ENCODE assay signal across 1 cellular context in the genomic region with DNA sequence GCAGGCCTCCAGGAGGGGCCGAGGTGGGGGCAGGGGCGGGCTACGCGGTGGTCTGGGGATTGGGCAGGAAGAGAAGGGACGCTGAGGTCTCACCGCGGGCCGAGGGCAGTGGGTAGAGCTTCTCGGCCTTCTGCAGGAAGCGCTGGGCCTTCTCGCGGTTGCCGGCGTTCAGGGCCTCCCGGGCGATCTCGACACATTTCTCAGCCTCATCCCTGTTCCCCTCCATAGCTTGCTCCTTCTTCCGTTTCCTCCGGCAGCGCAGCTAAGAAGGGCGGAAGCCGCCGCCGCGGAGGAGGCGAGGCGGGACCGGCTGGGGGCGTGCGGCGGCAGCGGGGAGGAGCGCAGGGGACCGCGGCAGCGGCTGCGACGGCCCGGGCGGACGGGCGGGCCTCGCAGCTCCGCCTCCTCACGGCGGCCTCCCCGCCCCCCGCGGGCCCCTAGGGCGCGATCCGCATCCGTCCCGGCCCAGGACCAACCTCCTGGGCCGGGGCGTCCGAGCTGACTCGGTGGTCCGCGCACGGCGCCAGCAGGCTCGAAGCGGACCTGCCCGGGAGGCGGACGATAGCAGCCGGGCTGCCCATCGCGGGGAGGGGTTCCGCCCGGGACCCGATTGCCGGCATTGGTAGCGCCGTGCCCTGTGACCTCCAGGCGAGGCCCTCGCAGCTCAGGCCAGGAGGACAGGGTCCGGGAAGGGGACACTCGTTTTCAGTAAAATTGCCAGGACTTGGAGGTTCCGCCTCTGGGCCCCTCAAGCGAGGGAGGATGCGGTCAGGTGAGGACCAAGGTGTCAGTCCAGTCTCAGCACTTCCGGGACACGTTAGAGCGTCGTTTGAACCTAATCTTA.
TF ChIP-seq lines count a peak whose summit lies in the region.

A gene (minus strand): TSS at position 273 of the 844 bp plus-strand sequence. CDS start 47 bp downstream, at position 226.

TF ChIP-seq in K562, 482 proteins besides CTCF, POLR2A, EP300 and RAD21 (continued from another document and continues in another):
- TF ChIP-seq, protein P1, sequence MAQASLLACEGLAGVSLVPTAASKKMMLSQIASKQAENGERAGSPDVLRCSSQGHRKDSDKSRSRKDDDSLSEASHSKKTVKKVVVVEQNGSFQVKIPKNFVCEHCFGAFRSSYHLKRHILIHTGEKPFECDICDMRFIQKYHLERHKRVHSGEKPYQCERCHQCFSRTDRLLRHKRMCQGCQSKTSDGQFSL (CRISPR knock-in tag; IDR thresholded peaks at IDR 0.05) = no peak; the same call in 1 of the 2 replicates
- TF ChIP-seq, protein P1 (tag; IDR thresholded peaks at IDR 0.05) = no peak
- TF ChIP-seq CAMTA2 (CRISPR knock-in tag; conservative IDR thresholded peaks at IDR 0.05) (peak; percentile 90), PTTG1 (tag; IDR thresholded peaks at IDR 0.05; ENCODE audit: low read depth) (no peak), HMG20B (CRISPR knock-in tag; IDR thresholded peaks at IDR 0.05) (no peak), NCOA1 (IDR thresholded peaks at IDR 0.05; ENCODE audit: low read depth) (no peak), GABPA (tag; conservative IDR thresholded peaks at IDR 0.05; ENCODE audit: low read depth) (peak; percentile 92), TCF7L2 (IDR thresholded peaks at IDR 0.05; ENCODE audit: low read depth, low read length) (no peak), SMARCA5 (IDR thresholded peaks at IDR 0.05) (no peak), PHTF2 (CRISPR knock-in tag; IDR thresholded peaks at IDR 0.05) (no peak), HDAC1 (IDR thresholded peaks at IDR 0.05) (no peak), RFX1 (IDR thresholded peaks at IDR 0.05) (no peak), ZNF717 (CRISPR knock-in tag; IDR thresholded peaks at IDR 0.05) (peak; percentile 93), MBD2 (IDR thresholded peaks at IDR 0.05; ENCODE audit: borderline replicate concordance, low read depth) (no peak), PHF21A (IDR thresholded peaks at IDR 0.05; ENCODE audit: borderline replicate concordance, low read depth) (no peak), ZNF23 (CRISPR knock-in tag; IDR thresholded peaks at IDR 0.05) (0 out of 2 replicates have a peak, but pooled peaks have one; percentile 51), MCM3 (IDR thresholded peaks at IDR 0.05) (no peak), BMI1 (IDR thresholded peaks at IDR 0.05; ENCODE audit: low read length) (no peak), CBX8 (IDR thresholded peaks at IDR 0.05; ENCODE audit: borderline replicate concordance, extremely low read depth, low read depth, low read length, poor library complexity, severe bottlenecking) (no peak), ELF4 (CRISPR knock-in tag; IDR thresholded peaks at IDR 0.05) (peak; percentile 45; the same call in 1 of the 2 replicates), HNRNPUL1 (IDR thresholded peaks at IDR 0.05; ENCODE audit: low read length) (no peak), SMC3 (conservative IDR thresholded peaks at IDR 0.05; ENCODE audit: insufficient read depth, low read depth, low read length) (no peak), FOXJ2 (tag; IDR thresholded peaks at IDR 0.05) (no peak), JUND (IDR thresholded peaks at IDR 0.05; ENCODE audit: borderline replicate concordance, low read depth, low read length) (0 out of 2 replicates have a peak, but pooled peaks have one; percentile 13), JUND (tag; IDR thresholded peaks at IDR 0.05; ENCODE audit: borderline replicate concordance, low read depth, low read length) (no peak), ZNF324 (CRISPR knock-in tag; IDR thresholded peaks at IDR 0.05) (no peak), ZNF695 (CRISPR knock-in tag; IDR thresholded peaks at IDR 0.05) (peak; percentile 63; the same call in 1 of the 2 replicates), SMARCC2 (IDR thresholded peaks at IDR 0.05; ENCODE audit: low read depth) (no peak), ZNF778 (CRISPR knock-in tag; IDR thresholded peaks at IDR 0.05) (no peak), ETV5 (CRISPR knock-in tag; IDR thresholded peaks at IDR 0.05; ENCODE audit: low read depth) (no peak), POLR3G (IDR thresholded peaks at IDR 0.05; ENCODE audit: extremely low read depth, insufficient read length, insufficient replicate concordance) (no peak), MECOM (CRISPR knock-in tag; IDR thresholded peaks at IDR 0.05) (0 out of 2 replicates have a peak, but pooled peaks have one; percentile 17), DIDO1 (tag; IDR thresholded peaks at IDR 0.05; ENCODE audit: low read depth) (no peak), DNMT1 (IDR thresholded peaks at IDR 0.05) (peak; percentile 96; the same call in 1 of the 2 replicates), XRCC5 (IDR thresholded peaks at IDR 0.05; ENCODE audit: low read depth, low read length) (no peak), ZNF263 (CRISPR knock-in tag; IDR thresholded peaks at IDR 0.05; ENCODE audit: borderline replicate concordance) (no peak), HDAC8 (tag; IDR thresholded peaks at IDR 0.05) (no peak), SPI1 (IDR thresholded peaks at IDR 0.05; ENCODE audit: borderline replicate concordance, low read depth, low read length) (peak; percentile 37; the same call in 1 of the 2 replicates), CBX3 (IDR thresholded peaks at IDR 0.05; ENCODE audit: borderline replicate concordance in 1 of 2, low read length in 2 of 2) (no peak), RBM34 (IDR thresholded peaks at IDR 0.05; ENCODE audit: borderline replicate concordance, insufficient read depth, low read length) (no peak), LARP7 (IDR thresholded peaks at IDR 0.05) (no peak), ZNF551 (CRISPR knock-in tag; IDR thresholded peaks at IDR 0.05) (peak; percentile 71; the same call in 1 of the 2 replicates), BRF1 (IDR thresholded peaks at IDR 0.05; ENCODE audit: borderline replicate concordance, extremely low read depth, insufficient read length) (no peak), SNRNP70 (optimal IDR thresholded peaks at IDR 0.05; ENCODE audit: low read depth, low read length) (no peak), ZBTB7A (IDR thresholded peaks at IDR 0.05; ENCODE audit: borderline replicate concordance, control insufficient read depth, low read depth, low read length) (peak; percentile 83; the same call in 1 of the 2 replicates)
- TF ChIP-seq, protein P2, sequence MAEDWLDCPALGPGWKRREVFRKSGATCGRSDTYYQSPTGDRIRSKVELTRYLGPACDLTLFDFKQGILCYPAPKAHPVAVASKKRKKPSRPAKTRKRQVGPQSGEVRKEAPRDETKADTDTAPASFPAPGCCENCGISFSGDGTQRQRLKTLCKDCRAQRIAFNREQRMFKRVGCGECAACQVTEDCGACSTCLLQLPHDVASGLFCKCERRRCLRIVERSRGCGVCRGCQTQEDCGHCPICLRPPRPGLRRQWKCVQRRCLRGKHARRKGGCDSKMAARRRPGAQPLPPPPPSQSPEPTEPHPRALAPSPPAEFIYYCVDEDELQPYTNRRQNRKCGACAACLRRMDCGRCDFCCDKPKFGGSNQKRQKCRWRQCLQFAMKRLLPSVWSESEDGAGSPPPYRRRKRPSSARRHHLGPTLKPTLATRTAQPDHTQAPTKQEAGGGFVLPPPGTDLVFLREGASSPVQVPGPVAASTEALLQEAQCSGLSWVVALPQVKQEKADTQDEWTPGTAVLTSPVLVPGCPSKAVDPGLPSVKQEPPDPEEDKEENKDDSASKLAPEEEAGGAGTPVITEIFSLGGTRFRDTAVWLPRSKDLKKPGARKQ (CRISPR knock-in tag; IDR thresholded peaks at IDR 0.05) = no peak
- TF ChIP-seq, protein P3, sequence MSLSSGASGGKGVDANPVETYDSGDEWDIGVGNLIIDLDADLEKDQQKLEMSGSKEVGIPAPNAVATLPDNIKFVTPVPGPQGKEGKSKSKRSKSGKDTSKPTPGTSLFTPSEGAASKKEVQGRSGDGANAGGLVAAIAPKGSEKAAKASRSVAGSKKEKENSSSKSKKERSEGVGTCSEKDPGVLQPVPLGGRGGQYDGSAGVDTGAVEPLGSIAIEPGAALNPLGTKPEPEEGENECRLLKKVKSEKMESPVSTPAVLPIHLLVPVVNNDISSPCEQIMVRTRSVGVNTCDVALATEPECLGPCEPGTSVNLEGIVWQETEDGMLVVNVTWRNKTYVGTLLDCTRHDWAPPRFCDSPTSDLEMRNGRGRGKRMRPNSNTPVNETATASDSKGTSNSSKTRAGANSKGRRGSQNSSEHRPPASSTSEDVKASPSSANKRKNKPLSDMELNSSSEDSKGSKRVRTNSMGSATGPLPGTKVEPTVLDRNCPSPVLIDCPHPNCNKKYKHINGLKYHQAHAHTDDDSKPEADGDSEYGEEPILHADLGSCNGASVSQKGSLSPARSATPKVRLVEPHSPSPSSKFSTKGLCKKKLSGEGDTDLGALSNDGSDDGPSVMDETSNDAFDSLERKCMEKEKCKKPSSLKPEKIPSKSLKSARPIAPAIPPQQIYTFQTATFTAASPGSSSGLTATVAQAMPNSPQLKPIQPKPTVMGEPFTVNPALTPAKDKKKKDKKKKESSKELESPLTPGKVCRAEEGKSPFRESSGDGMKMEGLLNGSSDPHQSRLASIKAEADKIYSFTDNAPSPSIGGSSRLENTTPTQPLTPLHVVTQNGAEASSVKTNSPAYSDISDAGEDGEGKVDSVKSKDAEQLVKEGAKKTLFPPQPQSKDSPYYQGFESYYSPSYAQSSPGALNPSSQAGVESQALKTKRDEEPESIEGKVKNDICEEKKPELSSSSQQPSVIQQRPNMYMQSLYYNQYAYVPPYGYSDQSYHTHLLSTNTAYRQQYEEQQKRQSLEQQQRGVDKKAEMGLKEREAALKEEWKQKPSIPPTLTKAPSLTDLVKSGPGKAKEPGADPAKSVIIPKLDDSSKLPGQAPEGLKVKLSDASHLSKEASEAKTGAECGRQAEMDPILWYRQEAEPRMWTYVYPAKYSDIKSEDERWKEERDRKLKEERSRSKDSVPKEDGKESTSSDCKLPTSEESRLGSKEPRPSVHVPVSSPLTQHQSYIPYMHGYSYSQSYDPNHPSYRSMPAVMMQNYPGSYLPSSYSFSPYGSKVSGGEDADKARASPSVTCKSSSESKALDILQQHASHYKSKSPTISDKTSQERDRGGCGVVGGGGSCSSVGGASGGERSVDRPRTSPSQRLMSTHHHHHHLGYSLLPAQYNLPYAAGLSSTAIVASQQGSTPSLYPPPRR (CRISPR knock-in tag; IDR thresholded peaks at IDR 0.05; ENCODE audit: borderline replicate concordance) = no peak
- TF ChIP-seq, protein P4, sequence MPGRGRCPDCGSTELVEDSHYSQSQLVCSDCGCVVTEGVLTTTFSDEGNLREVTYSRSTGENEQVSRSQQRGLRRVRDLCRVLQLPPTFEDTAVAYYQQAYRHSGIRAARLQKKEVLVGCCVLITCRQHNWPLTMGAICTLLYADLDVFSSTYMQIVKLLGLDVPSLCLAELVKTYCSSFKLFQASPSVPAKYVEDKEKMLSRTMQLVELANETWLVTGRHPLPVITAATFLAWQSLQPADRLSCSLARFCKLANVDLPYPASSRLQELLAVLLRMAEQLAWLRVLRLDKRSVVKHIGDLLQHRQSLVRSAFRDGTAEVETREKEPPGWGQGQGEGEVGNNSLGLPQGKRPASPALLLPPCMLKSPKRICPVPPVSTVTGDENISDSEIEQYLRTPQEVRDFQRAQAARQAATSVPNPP (IDR thresholded peaks at IDR 0.05; ENCODE audit: borderline replicate concordance, insufficient read depth, insufficient read length) = no peak
- TF ChIP-seq, protein P5, sequence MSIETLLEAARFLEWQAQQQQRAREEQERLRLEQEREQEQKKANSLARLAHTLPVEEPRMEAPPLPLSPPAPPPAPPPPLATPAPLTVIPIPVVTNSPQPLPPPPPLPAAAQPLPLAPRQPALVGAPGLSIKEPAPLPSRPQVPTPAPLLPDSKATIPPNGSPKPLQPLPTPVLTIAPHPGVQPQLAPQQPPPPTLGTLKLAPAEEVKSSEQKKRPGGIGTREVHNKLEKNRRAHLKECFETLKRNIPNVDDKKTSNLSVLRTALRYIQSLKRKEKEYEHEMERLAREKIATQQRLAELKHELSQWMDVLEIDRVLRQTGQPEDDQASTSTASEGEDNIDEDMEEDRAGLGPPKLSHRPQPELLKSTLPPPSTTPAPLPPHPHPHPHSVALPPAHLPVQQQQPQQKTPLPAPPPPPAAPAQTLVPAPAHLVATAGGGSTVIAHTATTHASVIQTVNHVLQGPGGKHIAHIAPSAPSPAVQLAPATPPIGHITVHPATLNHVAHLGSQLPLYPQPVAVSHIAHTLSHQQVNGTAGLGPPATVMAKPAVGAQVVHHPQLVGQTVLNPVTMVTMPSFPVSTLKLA (conservative IDR thresholded peaks at IDR 0.05) = peak in 1 of 2 experiments; percentile 36; a peak in 1 of 4 replicates
- TF ChIP-seq, protein P6, sequence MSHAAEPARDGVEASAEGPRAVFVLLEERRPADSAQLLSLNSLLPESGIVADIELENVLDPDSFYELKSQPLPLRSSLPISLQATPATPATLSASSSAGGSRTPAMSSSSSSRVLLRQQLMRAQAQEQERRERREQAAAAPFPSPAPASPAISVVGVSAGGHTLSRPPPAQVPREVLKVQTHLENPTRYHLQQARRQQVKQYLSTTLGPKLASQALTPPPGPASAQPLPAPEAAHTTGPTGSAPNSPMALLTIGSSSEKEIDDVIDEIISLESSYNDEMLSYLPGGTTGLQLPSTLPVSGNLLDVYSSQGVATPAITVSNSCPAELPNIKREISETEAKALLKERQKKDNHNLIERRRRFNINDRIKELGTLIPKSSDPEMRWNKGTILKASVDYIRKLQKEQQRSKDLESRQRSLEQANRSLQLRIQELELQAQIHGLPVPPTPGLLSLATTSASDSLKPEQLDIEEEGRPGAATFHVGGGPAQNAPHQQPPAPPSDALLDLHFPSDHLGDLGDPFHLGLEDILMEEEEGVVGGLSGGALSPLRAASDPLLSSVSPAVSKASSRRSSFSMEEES (CRISPR knock-in tag; IDR thresholded peaks at IDR 0.05) = peak; percentile 17; the same call in 1 of the 2 replicates
- TF ChIP-seq, protein P7, sequence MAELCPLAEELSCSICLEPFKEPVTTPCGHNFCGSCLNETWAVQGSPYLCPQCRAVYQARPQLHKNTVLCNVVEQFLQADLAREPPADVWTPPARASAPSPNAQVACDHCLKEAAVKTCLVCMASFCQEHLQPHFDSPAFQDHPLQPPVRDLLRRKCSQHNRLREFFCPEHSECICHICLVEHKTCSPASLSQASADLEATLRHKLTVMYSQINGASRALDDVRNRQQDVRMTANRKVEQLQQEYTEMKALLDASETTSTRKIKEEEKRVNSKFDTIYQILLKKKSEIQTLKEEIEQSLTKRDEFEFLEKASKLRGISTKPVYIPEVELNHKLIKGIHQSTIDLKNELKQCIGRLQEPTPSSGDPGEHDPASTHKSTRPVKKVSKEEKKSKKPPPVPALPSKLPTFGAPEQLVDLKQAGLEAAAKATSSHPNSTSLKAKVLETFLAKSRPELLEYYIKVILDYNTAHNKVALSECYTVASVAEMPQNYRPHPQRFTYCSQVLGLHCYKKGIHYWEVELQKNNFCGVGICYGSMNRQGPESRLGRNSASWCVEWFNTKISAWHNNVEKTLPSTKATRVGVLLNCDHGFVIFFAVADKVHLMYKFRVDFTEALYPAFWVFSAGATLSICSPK (IDR thresholded peaks at IDR 0.05; ENCODE audit: borderline replicate concordance) = no peak
- TF ChIP-seq, protein P8, sequence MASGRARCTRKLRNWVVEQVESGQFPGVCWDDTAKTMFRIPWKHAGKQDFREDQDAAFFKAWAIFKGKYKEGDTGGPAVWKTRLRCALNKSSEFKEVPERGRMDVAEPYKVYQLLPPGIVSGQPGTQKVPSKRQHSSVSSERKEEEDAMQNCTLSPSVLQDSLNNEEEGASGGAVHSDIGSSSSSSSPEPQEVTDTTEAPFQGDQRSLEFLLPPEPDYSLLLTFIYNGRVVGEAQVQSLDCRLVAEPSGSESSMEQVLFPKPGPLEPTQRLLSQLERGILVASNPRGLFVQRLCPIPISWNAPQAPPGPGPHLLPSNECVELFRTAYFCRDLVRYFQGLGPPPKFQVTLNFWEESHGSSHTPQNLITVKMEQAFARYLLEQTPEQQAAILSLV (tag; IDR thresholded peaks at IDR 0.05) = no peak
